21 cellular contexts compared by ENCODE assay signal in the genomic region with DNA sequence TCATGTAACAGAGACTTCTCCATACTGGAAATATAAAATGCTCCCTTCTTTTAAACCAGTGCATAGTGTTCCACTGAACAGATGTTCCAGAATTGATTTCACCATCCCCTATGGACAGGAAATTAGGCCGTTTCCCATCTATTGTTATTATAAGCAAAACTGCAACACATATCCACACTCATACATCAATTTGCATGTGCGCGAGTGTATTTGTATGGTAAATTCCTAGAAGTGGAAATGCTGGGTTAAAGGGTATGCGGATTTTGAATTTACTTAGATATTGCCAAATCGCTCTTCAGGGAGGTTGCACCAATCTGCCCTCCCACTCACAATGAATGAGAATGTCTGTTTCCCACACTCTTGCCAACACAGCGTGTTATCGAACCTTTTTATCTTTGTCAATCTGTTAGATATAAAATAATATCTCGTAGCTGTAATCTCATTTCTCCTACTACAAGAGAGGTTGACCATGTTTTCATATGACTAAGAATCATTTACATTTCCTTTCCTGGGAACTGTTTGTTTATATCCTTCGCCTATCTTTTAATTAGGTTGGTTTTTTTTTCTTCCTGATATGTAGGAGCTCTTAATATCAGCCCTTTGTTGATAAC.
"Had no signal": no experiment of that assay in that cellular context is flagged by ENCODE, and none has a peak within 500 bp of the region (broad histone marks: within the 10 kb centered on the region; RNA-seq: fewer than 3 reads in every experiment).

No MANE protein-coding gene starts in this region.

- DNase-seq: activated CD4-positive, alpha-beta T cell treated with anti-CD3 and anti-CD28 coated beads for 4 hours; activated CD8-positive, alpha-beta T cell treated with anti-CD3 and anti-CD28 coated beads for 36 hours; activated gamma-delta T cell; activated T-cell treated with anti-CD3 and anti-CD28 coated beads, Interleukin-2, amount 50 U/mL, for 4 hours; amygdala; body of pancreas; central memory CD4-positive, alpha-beta T cell; cortex of kidney; effector memory CD4-positive, alpha-beta T cell; gastrocnemius medialis; heart right ventricle; left cardiac atrium; lower lobe of right lung; ovary; T-helper 9 cell had no signal

- H3K36me3 Mint-ChIP-seq: activated naive CD4-positive, alpha-beta T cell treated with anti-CD3 and anti-CD28 coated beads, Interleukin-2, amount 50 U/mL, for 72 hours; mesothelial cell of epicardium had no signal

- H3K27ac Mint-ChIP-seq: activated CD8-positive, alpha-beta T cell treated with anti-CD3 and anti-CD28 coated beads for 36 hours; activated naive CD4-positive, alpha-beta T cell treated with anti-CD3 and anti-CD28 coated beads, Interleukin-2, amount 50 U/mL, for 72 hours; mesothelial cell of epicardium; stimulated activated naive CD8-positive, alpha-beta T cell treated with anti-CD3 and anti-CD28 coated beads, Interleukin-15, Interleukin-2, amounts not matched to agents 100 ng/mL and 50 ng/mL, for 24 hours had no signal

- H3K4me3 Mint-ChIP-seq: activated CD8-positive, alpha-beta T cell treated with anti-CD3 and anti-CD28 coated beads for 36 hours; activated T-cell treated with anti-CD3 and anti-CD28 coated beads, Interleukin-2, amount 50 U/mL, for 4 hours; neural crest cell; stimulated activated naive CD8-positive, alpha-beta T cell treated with anti-CD3 and anti-CD28 coated beads, Interleukin-15, Interleukin-2, amounts not matched to agents 100 ng/mL and 50 ng/mL, for 24 hours had no signal

- H3K4me3 ChIP-seq: body of pancreas, gastrocnemius medialis, heart right ventricle, lower lobe of right lung, ovary, suprapubic skin had no signal

- ATAC-seq: activated CD8-positive, alpha-beta T cell treated with anti-CD3 and anti-CD28 coated beads for 36 hours; activated naive CD4-positive, alpha-beta T cell treated with anti-CD3 and anti-CD28 coated beads, Interleukin-2, amount 50 U/mL, for 72 hours; activated T-cell treated with anti-CD3 and anti-CD28 coated beads, Interleukin-2, amount 50 U/mL, for 4 hours; body of pancreas; gastrocnemius medialis; heart right ventricle; left cardiac atrium; sciatic nerve had no signal

- H3K4me1 Mint-ChIP-seq: neural crest cell had no signal

- H3K9me3 Mint-ChIP-seq: activated CD8-positive, alpha-beta T cell treated with anti-CD3 and anti-CD28 coated beads for 36 hours; activated naive CD4-positive, alpha-beta T cell treated with anti-CD3 and anti-CD28 coated beads, Interleukin-2, amount 50 U/mL, for 72 hours; activated T-cell treated with anti-CD3 and anti-CD28 coated beads, Interleukin-2, amount 50 U/mL, for 4 hours; mesothelial cell of epicardium; neural crest cell; stimulated activated naive CD8-positive, alpha-beta T cell treated with anti-CD3 and anti-CD28 coated beads, Interleukin-15, Interleukin-2, amounts not matched to agents 100 ng/mL and 50 ng/mL, for 24 hours had no signal
